In genomic region chr15:69025320-69025719, GRCh38 we compare ENCODE assay signal across 24 cellular contexts. TPM values are rescaled to one million over a fixed set of nuclear protein-coding genes. Genes with fewer than 3 reads are reported as not detected.
DNase-seq lines count a peak whose midpoint lies in the region; FAIRE-seq and TF ChIP-seq lines count a peak whose summit lies in the region.
"Had no signal": no experiment of that assay in that cellular context is flagged by ENCODE, and none has a peak within 500 bp of the region (broad histone marks: within the 10 kb centered on the region; RNA-seq: fewer than 3 reads in every experiment).

No MANE protein-coding gene starts in this region.

- H3K79me1 ChIP-seq in H1 (ENCODE audit: low read depth, low read length): no peaks in the 10 kb centered on the region

- 92% methylated on average over 5 of the region's 5 CpGs; no CpG with 5 or more reads in 1 of the 2 experiments for WGBS in H1 (ENCODE audit: extremely low coverage in 1 of 2, insufficient coverage in 1 of 2, insufficient read length in 1 of 2, insufficient replicate concordance in 2 of 2, low coverage in 1 of 2, low lambda C conversion rate in 2 of 2, missing lambda C conversion rate in 1 of 2), 2 experiments
- WGBS in SK-N-SH (ENCODE audit: low lambda C conversion rate): 83% methylated on average over 5 of the region's 5 CpGs

- no peak overlapping the region for H3K56ac ChIP-seq in H1 (replicated peaks; ENCODE audit: insufficient read length, low read depth, low read length)

- no peak overlapping the region for H2BK12ac ChIP-seq in H1 (ENCODE audit: low read depth, low read length)

- H3K4me3 Mint-ChIP-seq in osteocyte (ENCODE audit: unreplicated experiment) (no peak overlapping the region), neural progenitor cell (no peak overlapping the region)
- H3K4me3 Mint-ChIP-seq: CD4-positive, CD25-positive, alpha-beta regulatory T cell; IgD-negative memory B cell had no signal

- H3K9me3 Mint-ChIP-seq in osteocyte (ENCODE audit: unreplicated experiment) (no peaks in the 10 kb centered on the region), neural progenitor cell (no peaks in the 10 kb centered on the region)
- H3K9me3 Mint-ChIP-seq: IgD-negative memory B cell had no signal

- H3K4ac ChIP-seq in H1 (replicated peaks; ENCODE audit: insufficient read length, low read depth, low read length): peak overlapping the region; percentile 49

- TF ChIP-seq POLR2A in H1 (IDR thresholded peaks at IDR 0.05; ENCODE audit: control extremely low read depth in 1 of 2, low read depth in 2 of 2, low read length in 2 of 2): no peak

- H3K4me2 ChIP-seq in H1 (ENCODE audit: insufficient read depth in 1 of 2, low read depth in 2 of 2, low read length in 2 of 2) (no peak overlapping the region), neural progenitor cell (no peak overlapping the region), SK-N-SH (no peak overlapping the region)

- H3K27ac ChIP-seq in H1 (ENCODE audit: low read depth, low read length) (no peak overlapping the region), substantia nigra (ENCODE audit: low read depth, low read length, poor library complexity, severe bottlenecking) (no peak overlapping the region), neural progenitor cell (no peak overlapping the region), SK-N-SH (ENCODE audit: low read depth in 2 of 2, low read length in 1 of 2) (no peak overlapping the region)
- H3K27ac ChIP-seq: BLaER1 had no signal

- H3K4me3 ChIP-seq in H1 (ENCODE audit: extremely low read depth in 1 of 4, insufficient read depth in 2 of 4, low read depth in 3 of 4, low read length in 4 of 4): no peak overlapping the region
- no peak overlapping the region for H3K4me3 ChIP-seq in neural progenitor cell
- H3K4me3 ChIP-seq in SK-N-SH (ENCODE audit: low read depth in 2 of 2, low read length in 1 of 2): no peak overlapping the region
- H3K4me3 ChIP-seq: BLaER1 had no signal

- H2AFZ ChIP-seq in H1 (ENCODE audit: low read length) (no peak overlapping the region), neural progenitor cell (replicated peaks) (no peak overlapping the region), SK-N-SH (ENCODE audit: low read depth) (no peak overlapping the region)

- H4K91ac ChIP-seq in H1 (replicated peaks; ENCODE audit: insufficient read length, low read length): no peak overlapping the region

- H3K27me3 Mint-ChIP-seq in osteocyte (ENCODE audit: unreplicated experiment) (peaks cover 24% of the 10 kb centered on the region), neural progenitor cell (ENCODE audit: insufficient read depth, low read depth) (peaks cover 3% of the 10 kb centered on the region)

- no peak overlapping the region for H4K5ac ChIP-seq in H1 (ENCODE audit: insufficient read length, low read depth, low read length)

- no peaks in the 10 kb centered on the region for H3K36me3 Mint-ChIP-seq in osteocyte (ENCODE audit: unreplicated experiment)
- H3K36me3 Mint-ChIP-seq in neural progenitor cell: no peaks in the 10 kb centered on the region
- H3K36me3 Mint-ChIP-seq: CD4-positive, CD25-positive, alpha-beta regulatory T cell; IgD-negative memory B cell had no signal

- TF ChIP-seq RAD21 in H1 (IDR thresholded peaks at IDR 0.05 in 1 of 2, conservative IDR thresholded peaks at IDR 0.05 in 1 of 2; ENCODE audit: low read depth in 2 of 2, low read length in 2 of 2) (no peak), SK-N-SH (IDR thresholded peaks at IDR 0.05; ENCODE audit: low read length) (no peak)

- no peak for FAIRE-seq in H1 (lab: Jason Lieb, UNC)

- H3K27ac Mint-ChIP-seq in osteocyte (ENCODE audit: unreplicated experiment) (no peak overlapping the region), neural progenitor cell (no peak overlapping the region)
- H3K27ac Mint-ChIP-seq: CD4-positive, CD25-positive, alpha-beta regulatory T cell; IgD-negative memory B cell had no signal

- no peak overlapping the region for H2BK20ac ChIP-seq in H1 (ENCODE audit: low read length)

- POLR2A ChIA-PET in H1 (lab: Charles Lee; ENCODE audit: partially characterized antibody): no interaction called here
- POLR2A ChIA-PET in SK-N-SH (lab: Yijun Ruan, JAX): no interaction called here

- no peak overlapping the region for H2BK5ac ChIP-seq in H1 (ENCODE audit: low read depth, low read length)

- no peaks in the 10 kb centered on the region for H3K79me2 ChIP-seq in H1 (ENCODE audit: control insufficient read depth in 1 of 2, insufficient read depth in 2 of 2, low read length in 2 of 2)
- no peaks in the 10 kb centered on the region for H3K79me2 ChIP-seq in neural progenitor cell (ENCODE audit: low read depth)
- H3K79me2 ChIP-seq in SK-N-SH (ENCODE audit: insufficient read depth): no peaks in the 10 kb centered on the region

- peak overlapping the region; percentile 20; the same call in 1 of the 2 replicates for H4K8ac ChIP-seq in H1 (ENCODE audit: extremely low read depth, insufficient read depth, low read length)

- H4K20me1 ChIP-seq in H1 (replicated peaks in 1 of 2; ENCODE audit: control insufficient read depth in 1 of 2, insufficient read depth in 2 of 2, low read length in 2 of 2) (no peaks in the 10 kb centered on the region), neural progenitor cell (ENCODE audit: low read depth) (no peaks in the 10 kb centered on the region), SK-N-SH (ENCODE audit: insufficient read depth) (no peaks in the 10 kb centered on the region)
- H4K20me1 ChIP-seq: BLaER1 had no signal

- TF ChIP-seq CTCF in H1 (IDR thresholded peaks at IDR 0.05; ENCODE audit: control extremely low read depth in 1 of 3, insufficient read depth in 1 of 3, low read depth in 1 of 3, low read length in 3 of 3): no peak
- TF ChIP-seq CTCF in osteocyte (IDR thresholded peaks at IDR 0.05): no peak
- no peak for TF ChIP-seq CTCF in neural progenitor cell (IDR thresholded peaks at IDR 0.05)
- TF ChIP-seq CTCF in SK-N-SH (IDR thresholded peaks at IDR 0.05): no peak

- no peak for TF ChIP-seq EP300 in H1 (IDR thresholded peaks at IDR 0.05; ENCODE audit: borderline replicate concordance in 1 of 2, low read depth in 2 of 2, low read length in 2 of 2)
- no peak for TF ChIP-seq EP300 in SK-N-SH (IDR thresholded peaks at IDR 0.05; ENCODE audit: borderline replicate concordance in 1 of 2, low read depth in 1 of 2, low read length in 1 of 2)

- H3K9me3 ChIP-seq in H1 (ENCODE audit: insufficient read depth in 2 of 2, low read depth in 1 of 2, low read length in 1 of 2) (no peaks in the 10 kb centered on the region), neural progenitor cell (ENCODE audit: low read depth) (no peaks in the 10 kb centered on the region), SK-N-SH (no peaks in the 10 kb centered on the region)
- H3K9me3 ChIP-seq: BLaER1 had no signal

- H3K27me3 ChIP-seq in H1 (replicated peaks in 1 of 4; ENCODE audit: control insufficient read depth in 3 of 4, extremely low read depth in 1 of 4, insufficient read depth in 3 of 4, low read length in 3 of 4): no peaks in the 10 kb centered on the region
- no peaks in the 10 kb centered on the region for H3K27me3 ChIP-seq in neural progenitor cell
- no peaks in the 10 kb centered on the region for H3K27me3 ChIP-seq in SK-N-SH (ENCODE audit: insufficient read depth)
- H3K27me3 ChIP-seq: BLaER1 had no signal

- H3K4me1 ChIP-seq in H1 (replicated peaks in 1 of 4; ENCODE audit: control insufficient read depth in 3 of 4, insufficient read depth in 4 of 4, low read length in 3 of 4) (peaks cover 0 to 6% (median 0%) of the 10 kb centered on the region in 4 experiments; a peak in 3 of 7 replicates), neural progenitor cell (no peaks in the 10 kb centered on the region), SK-N-SH (ENCODE audit: control insufficient read depth in 1 of 2, insufficient read depth in 2 of 2, low read depth in 1 of 2, low read length in 1 of 2) (no peaks in the 10 kb centered on the region)

- H3K9ac ChIP-seq in H1 (replicated peaks in 1 of 4; ENCODE audit: extremely low read depth in 1 of 4, low read depth in 3 of 4, low read length in 3 of 4) (no peak overlapping the region), neural progenitor cell (no peak overlapping the region), SK-N-SH (no peak overlapping the region)
- H3K9ac ChIP-seq: BLaER1 had no signal

- H3K18ac ChIP-seq in H1 (ENCODE audit: extremely low read depth, low read length): no peak overlapping the region

- peak; percentile 22 for DNase-seq in stimulated activated CD4-positive, alpha-beta T cell treated with anti-CD3 and anti-CD28 coated beads, Interleukin-1b, Interleukin-23, amount 100 ng/mL, for 48 hours
- DNase-seq in stimulated activated CD4-positive, alpha-beta T cell treated with anti-CD3 and anti-CD28 coated beads, Interleukin-4, amount 100 ng/mL, for 1 hour: no peak
- DNase-seq in RKO (ENCODE audit: low spot score): peak; percentile 52
- DNase-seq in H1 (ENCODE audit: low read depth in 1 of 2, low spot score in 2 of 2): no peak
- peak; percentile 32 for DNase-seq in osteocyte (ENCODE audit: extremely low spot score, unreplicated experiment)
- DNase-seq in substantia nigra (lab: John Stamatoyannopoulos, UW): no peak
- DNase-seq in neural progenitor cell (ENCODE audit: low spot score): no peak
- no peak for DNase-seq in SK-N-SH
- DNase-seq: CD4-positive, CD25-positive, alpha-beta regulatory T cell; DMS153; DND-41; H7; NCI-H1048; NCI-H1417; NCI-H1694; NCI-H2029 treated with DMSO at 0.1 percent for 48 hours; NCI-H446 treated with DMSO at 0.1 percent for 48 hours; NCI-H526 treated with DMSO at 0.1 percent for 48 hours; SHP77 treated with DMSO at 0.1 percent for 48 hours had no signal

- no peaks in the 10 kb centered on the region for H3K36me3 ChIP-seq in H1 (ENCODE audit: control insufficient read depth in 2 of 4, insufficient read depth in 4 of 4, low read length in 3 of 4)
- no peaks in the 10 kb centered on the region for H3K36me3 ChIP-seq in neural progenitor cell
- no peaks in the 10 kb centered on the region for H3K36me3 ChIP-seq in SK-N-SH (replicated peaks in 1 of 2; ENCODE audit: control insufficient read depth in 1 of 2, insufficient read depth in 2 of 2, low read length in 1 of 2)
- H3K36me3 ChIP-seq: BLaER1 had no signal

- H3K23ac ChIP-seq in H1 (ENCODE audit: insufficient read length): no peak overlapping the region

- H3K9me2 ChIP-seq in SK-N-SH: no peaks in the 10 kb centered on the region

- no peaks in the 10 kb centered on the region for H3K23me2 ChIP-seq in H1 (ENCODE audit: low read depth, low read length)

- H3F3A ChIP-seq in neural progenitor cell (ENCODE audit: low read depth) (no peaks in the 10 kb centered on the region), SK-N-SH (replicated peaks; ENCODE audit: insufficient read depth) (no peaks in the 10 kb centered on the region)

- no peak overlapping the region for H3K14ac ChIP-seq in H1 (ENCODE audit: insufficient read length)

- no peak overlapping the region for H2AK5ac ChIP-seq in H1 (ENCODE audit: low read depth, low read length)

- H2BK120ac ChIP-seq in H1 (replicated peaks; ENCODE audit: low read depth, low read length): no peak overlapping the region

- CTCF ChIA-PET in H1 (lab: Charles Lee; ENCODE audit: partially characterized antibody) (interaction anchor here (0.7 to 2.4 kb wide), 3 partner anchors 23 to 197 kb away, joined by 3 to 7 read pairs (median 3); no protein-coding TSS in a partner anchor), SK-N-SH (lab: Yijun Ruan, JAX) (interaction anchor here (0.7 kb wide), 1 partner anchor 129 kb away, joined by 3 read pairs; no protein-coding TSS in a partner anchor)

- no peak overlapping the region for H2BK15ac ChIP-seq in H1 (ENCODE audit: low read length)

- H3K4me1 Mint-ChIP-seq in osteocyte (ENCODE audit: unreplicated experiment): no peaks in the 10 kb centered on the region
- H3K4me1 Mint-ChIP-seq in neural progenitor cell: peaks cover 5% of the 10 kb centered on the region
- H3K4me1 Mint-ChIP-seq: CD4-positive, CD25-positive, alpha-beta regulatory T cell had no signal

RNA-seq across cellular contexts. Expression of gene NOX5, which starts 10.8 kb away (rescaled TPM):
- total RNA-seq in H1 (2021; fragmentation: NEBNext Ultra II Directional; extraction: Animal tissue kit (Norgen Biotek cat#: 25700)): not detected in 2 replicates
- polyA plus RNA-seq in H1 (2011; rRNA removed) (under 0.01 TPM in 1 of 2 replicates, not detected in the other), SK-N-SH (2012; rRNA removed) (0.02 and 0.05 TPM in 2 replicates)
- polyA plus RNA-seq in H1 (2011; cell fraction: cytosol; rRNA removed): 0.01 TPM
- not detected for polyA plus RNA-seq in H1 (2011; cell fraction: nucleus; rRNA removed)
- not detected in 4 replicates for polyA plus RNA-seq in H1 (2012, experiment 1 of 2)
- not detected for polyA plus RNA-seq in H1 (2012, experiment 2 of 2)
- not detected for polyA plus RNA-seq in H1 (2013, experiment 1 of 2)
- polyA plus RNA-seq in H1 (2013, experiment 2 of 2): under 0.01 TPM
- polyA minus RNA-seq in H1 (2011; rRNA and poly(A)+ RNA removed): not detected in 2 replicates
- polyA minus RNA-seq in H1 (2011; cell fraction: cytosol; rRNA and poly(A)+ RNA removed): not detected
- polyA minus RNA-seq in H1 (2011; cell fraction: nucleus; rRNA and poly(A)+ RNA removed): not detected
- total RNA-seq in osteocyte (not detected in 2 replicates), neural progenitor cell (ENCODE audit: low replicate concordance) (not detected in 2 replicates)
- 0.03 and 0.05 TPM in 2 replicates for polyA plus RNA-seq in SK-N-SH (2012; cell fraction: cytosol; rRNA removed)
- 0.06 and 0.12 TPM in 2 replicates for polyA plus RNA-seq in SK-N-SH (2012; cell fraction: nucleus; rRNA removed)
- total RNA-seq: A172; CD4-positive, CD25-positive, alpha-beta regulatory T cell; G401; H7; OCI-LY7 had no signal
- polyA plus RNA-seq: CD4-positive, CD25-positive, alpha-beta regulatory T cell; IgD-negative memory B cell had no signal

Comparison
In these comparisons a context has a peak if more than half of its experiments do, and no peak if none do; other contexts are left out.
1. DNase-seq: peak in stimulated activated CD4-positive, alpha-beta T cell treated with anti-CD3 and anti-CD28 coated beads, Interleukin-1b, Interleukin-23, amount 100 ng/mL, for 48 hours (single experiment), RKO (single experiment) and osteocyte (single experiment); none in stimulated activated CD4-positive, alpha-beta T cell treated with anti-CD3 and anti-CD28 coated beads, Interleukin-4, amount 100 ng/mL, for 1 hour (single experiment), H1 (0 of 2), substantia nigra (0 of 49), neural progenitor cell (single experiment) and SK-N-SH (single experiment).